Comparison of ENCODE assay signal across 11 cellular contexts in the genomic region with DNA sequence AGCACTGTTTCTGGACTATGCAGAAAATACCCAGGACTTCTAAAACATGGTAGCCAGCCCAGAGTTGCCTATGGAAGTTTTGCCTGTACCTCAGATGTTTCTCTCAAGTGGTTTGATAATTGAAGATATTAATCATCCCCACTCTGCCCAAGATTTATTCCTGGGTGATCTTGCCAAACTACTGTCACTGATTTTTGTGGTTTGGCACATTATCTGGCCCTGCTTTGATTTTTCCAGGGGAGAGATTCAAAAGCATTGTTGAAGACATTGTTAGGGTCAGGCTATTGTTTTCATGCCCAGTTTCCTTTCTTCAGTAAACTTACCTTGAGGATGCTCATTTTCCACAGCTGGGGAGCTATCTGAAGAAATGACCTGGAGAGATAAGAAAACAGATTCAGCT. TPM values are rescaled to one million over a fixed set of nuclear protein-coding genes. Genes with fewer than 3 reads are reported as not detected.
"Had no signal": no experiment of that assay in that cellular context is flagged by ENCODE, and none has a peak within 500 bp of the region (broad histone marks: within the 10 kb centered on the region; RNA-seq: fewer than 3 reads in every experiment).

No MANE protein-coding gene starts in this region.

- H3K4me3 ChIP-seq: GM23248, HAP-1 had no signal

- H3K9ac ChIP-seq: GM23248 had no signal

- H3K27ac ChIP-seq: GM23248, HL-60 had no signal

- H2AFZ ChIP-seq: GM23248 had no signal

- ATAC-seq: HCT116, HepG2 had no signal

- DNase-seq: GM23248, GOT3, H7, HFFc6 had no signal

- H3K9me3 ChIP-seq: HAP-1 had no signal

RNA-seq across cellular contexts. Expression of gene DDN, which starts 13.6 kb away (rescaled TPM):
- total RNA-seq: GM23248 had no signal
- polyA plus RNA-seq: GM23248, IgD-negative memory B cell had no signal

RNA-seq across cellular contexts. Expression of gene WNT1, which starts 34.6 kb away (rescaled TPM):
- total RNA-seq: GM23248, H4, H7, HepG2, HFFc6, HT1080 had no signal
- polyA plus RNA-seq: GM23248, HepG2 had no signal

RNA-seq across cellular contexts. Expression of gene WNT10B, which starts 41.2 kb away (rescaled TPM):
- polyA plus RNA-seq: IgD-negative memory B cell had no signal
